In the genomic region with DNA sequence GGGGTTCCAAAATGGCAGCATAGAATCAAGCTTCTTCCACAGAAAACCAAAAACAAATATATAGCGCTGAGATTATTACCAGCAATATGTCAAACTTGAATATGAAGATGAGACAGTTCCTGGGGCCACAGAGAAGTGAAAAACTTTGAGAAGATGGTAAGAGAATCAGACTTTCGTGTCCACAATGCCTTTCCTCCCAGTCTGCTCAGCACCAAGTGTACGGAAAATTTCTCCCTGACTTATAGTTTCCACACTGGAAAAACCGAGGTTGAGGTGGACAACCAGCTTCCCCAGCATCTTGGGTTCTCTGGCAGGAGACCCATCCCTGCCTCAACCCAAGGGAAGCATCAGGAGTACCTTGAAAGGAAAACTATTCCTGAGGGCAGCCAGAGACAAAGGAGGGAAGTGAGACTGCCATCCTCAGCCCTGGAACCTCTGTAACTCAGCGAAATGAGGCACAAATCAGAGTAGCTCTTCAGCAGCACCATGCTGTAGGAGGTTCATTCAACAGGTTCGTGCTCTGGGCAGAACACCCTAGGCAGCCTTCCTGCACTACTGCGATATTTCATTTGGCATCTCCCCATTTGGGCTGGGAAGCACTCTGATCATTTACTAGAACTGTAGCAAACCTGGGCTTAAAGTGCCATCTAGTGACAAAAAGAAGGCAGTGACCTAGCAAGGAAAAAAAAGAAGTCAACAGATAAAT, we compare ENCODE assay signal across 8 cellular contexts. TPM values are rescaled to one million over a fixed set of nuclear protein-coding genes. Genes with fewer than 3 reads are reported as not detected.
A peak's percentile ranks its signal among the peaks of the same experiment; 100 is the strongest.
DNase-seq lines count a peak whose midpoint lies in the region; ATAC-seq and TF ChIP-seq lines count a peak whose summit lies in the region.

No MANE protein-coding gene starts in this region.

- H3K4me3 ChIP-seq in RWPE2 (ENCODE audit: severe bottlenecking) = no peak overlapping the region

- no peaks in the 10 kb centered on the region for H3K36me3 ChIP-seq in RWPE2 (ENCODE audit: low read depth)

- no peak overlapping the region for H3K27ac ChIP-seq in RWPE2 (ENCODE audit: poor library complexity, severe bottlenecking)

- DNase-seq in DMS79 treated with DMSO at 0.1 percent for 48 hours (lab: John Stamatoyannopoulos, UW) = peak; percentile 64
- DNase-seq in NAMALWA (ENCODE audit: low spot score) = peak; percentile 75
- DNase-seq in RWPE2 (ENCODE audit: low spot score) = no peak
- peak; percentile 80 for DNase-seq in dermis blood vessel endothelial cell
- peak; percentile 82 to 86 for DNase-seq in lung microvascular endothelial cell (ENCODE audit: low read depth in 2 of 2)
- DNase-seq in ureter (ENCODE audit: low spot score) = peak; percentile 53

- no peaks in the 10 kb centered on the region for H3K27me3 ChIP-seq in RWPE2 (ENCODE audit: insufficient read depth, poor library complexity, severe bottlenecking)

- peak; percentile 57 for ATAC-seq in GM21528 (IDR thresholded peaks at IDR 0.05; ENCODE audit: low FRiP score, unreplicated experiment)
- ATAC-seq in RWPE2 (ENCODE audit: low read depth) = peak; percentile 70
- ATAC-seq in HG02763 (IDR thresholded peaks at IDR 0.05; ENCODE audit: unreplicated experiment) = no peak

- TF ChIP-seq CTCF in RWPE2 (IDR thresholded peaks at IDR 0.05; ENCODE audit: poor library complexity, severe bottlenecking) = peak; percentile 62

- no peaks in the 10 kb centered on the region for H3K4me1 ChIP-seq in RWPE2 (ENCODE audit: insufficient read depth, poor library complexity, severe bottlenecking)

- H3K9me3 ChIP-seq in RWPE2 (ENCODE audit: severe bottlenecking) = no peaks in the 10 kb centered on the region

RNA-seq across cellular contexts. Expression of a gene that starts 52.4 kb away (rescaled TPM):
- total RNA-seq in dermis blood vessel endothelial cell (12.0 and 13.4 TPM in 2 replicates), lung microvascular endothelial cell (7.8 and 9.5 TPM in 2 replicates), ureter (32.0 TPM)
